ENCODE assay signal across 19 cellular contexts in the genomic region with DNA sequence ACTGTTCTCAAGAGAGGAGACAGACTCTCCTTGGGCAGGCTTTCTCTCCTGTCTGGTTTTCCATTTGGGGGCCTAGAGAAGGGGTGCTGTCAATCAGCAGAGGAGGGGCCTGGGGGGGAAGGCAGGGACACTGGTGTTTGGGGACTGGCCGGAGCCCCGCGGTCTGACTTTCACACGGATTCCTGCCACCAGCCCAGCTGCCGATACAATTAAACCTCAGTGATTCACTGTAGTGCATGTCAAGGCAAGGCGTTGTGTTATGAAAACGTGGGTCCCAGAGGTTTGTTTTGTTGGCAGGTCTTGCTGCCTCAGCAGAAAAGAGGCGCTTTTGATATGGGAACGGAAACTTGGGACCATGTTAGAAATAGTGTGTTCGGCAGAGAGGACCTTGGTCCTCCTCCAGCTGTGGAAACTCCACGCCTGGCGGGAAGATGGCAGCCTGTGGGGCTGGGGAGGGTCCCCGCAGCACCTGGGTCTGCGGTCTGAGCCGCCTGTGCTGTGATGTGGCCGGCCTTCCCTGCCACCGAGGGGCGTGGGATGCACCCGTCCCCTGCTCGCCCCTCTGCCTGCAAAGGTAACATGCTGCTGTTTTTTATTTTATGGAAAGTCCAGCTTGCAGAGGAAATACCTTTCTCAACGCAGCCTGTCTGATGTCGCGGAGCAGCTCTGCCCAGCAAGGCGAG. TPM values are rescaled to one million over a fixed set of nuclear protein-coding genes. Genes with fewer than 3 reads are reported as not detected.
DNase-seq lines count a peak whose midpoint lies in the region; ATAC-seq, FAIRE-seq and TF ChIP-seq lines count a peak whose summit lies in the region.
"Had no signal": no experiment of that assay in that cellular context is flagged by ENCODE, and none has a peak within 500 bp of the region (broad histone marks: within the 10 kb centered on the region; RNA-seq: fewer than 3 reads in every experiment).

No MANE protein-coding gene starts in this region.

- TF ChIP-seq RAD21 in HepG2 (CRISPR knock-in tag; IDR thresholded peaks at IDR 0.05) = no peak

- no peak overlapping the region for H2AFZ ChIP-seq in HepG2 (ENCODE audit: low read length)

- no peaks in the 10 kb centered on the region for H4K20me1 ChIP-seq in HepG2 (ENCODE audit: insufficient read depth, low read length)

- DNase-seq in HepG2 (ENCODE audit: low spot score) (no peak), right lobe of liver (no peak), esophagus squamous epithelium (lab: John Stamatoyannopoulos, UW) (no peak), NCI-H1105 treated with DMSO at 0.1 percent for 48 hours (lab: John Stamatoyannopoulos, UW) (no peak), Caco-2 (no peak), NCI-H1417 treated with DMSO at 0.1 percent for 48 hours (lab: John Stamatoyannopoulos, UW) (no peak), foreskin melanocyte (no peak)
- DNase-seq: 8988T; activated CD4-positive, CD25-positive, alpha-beta regulatory T cell; activated CD8-positive, alpha-beta memory T cell treated with anti-CD3 and anti-CD28 coated beads, Interleukin-2, amount 50 U/mL, for 4 hours; Calu3; colonic mucosa; glutamatergic neuron; HCEC 1CT; kidney glomerular epithelial cell; naive thymus-derived CD8-positive, alpha-beta T cell; NCI-H226 had no signal

- no TSS peak for BruUV-seq in HepG2 (replicated peaks; lab: Mats Ljungman, UMichigan)
- BruUV-seq in Caco-2 (replicated peaks; lab: Mats Ljungman, UMichigan) = no TSS peak

- POLR2A ChIA-PET in HepG2 (lab: Yijun Ruan, JAX) (no interaction called here), Caco-2 (lab: Charles Lee) (no interaction called here)

- TF ChIP-seq CTCF in HepG2 (CRISPR knock-in tag; IDR thresholded peaks at IDR 0.05) = no peak
- no peak for TF ChIP-seq CTCF in right lobe of liver (IDR thresholded peaks at IDR 0.05)
- no peak for TF ChIP-seq CTCF in esophagus squamous epithelium (IDR thresholded peaks at IDR 0.05)
- no peak for TF ChIP-seq CTCF in nephron (IDR thresholded peaks at IDR 0.05; ENCODE audit: unreplicated experiment in 3 of 3)
- no peak for TF ChIP-seq CTCF in Caco-2 (IDR thresholded peaks at IDR 0.05; ENCODE audit: insufficient read depth in 1 of 2, low read depth in 1 of 2, low read length in 1 of 2, severe bottlenecking in 1 of 2, unreplicated experiment in 1 of 2)

- H3K4me1 ChIP-seq in HepG2 (ENCODE audit: insufficient read depth, low read length) (peaks cover 13% of the 10 kb centered on the region), right lobe of liver (peaks cover 0 to 6% (median 0%) of the 10 kb centered on the region in 4 donors), esophagus squamous epithelium (peaks cover 61 to 91% (median 76%) of the 10 kb centered on the region in 3 donors), Caco-2 (no peaks in the 10 kb centered on the region)
- H3K4me1 ChIP-seq: colonic mucosa had no signal

- TF ChIP-seq POLR2A in HepG2 (IDR thresholded peaks at IDR 0.05; ENCODE audit: insufficient read depth in 1 of 2, low read depth in 2 of 2, low read length in 2 of 2) (no peak), right lobe of liver (IDR thresholded peaks at IDR 0.05) (no peak), esophagus squamous epithelium (IDR thresholded peaks at IDR 0.05) (no peak)

- H3K36me3 Mint-ChIP-seq in nephron (ENCODE audit: low read depth) (no peaks in the 10 kb centered on the region), Caco-2 (ENCODE audit: insufficient read depth, unreplicated experiment) (no peaks in the 10 kb centered on the region)
- H3K36me3 Mint-ChIP-seq: activated naive CD4-positive, alpha-beta T cell treated with anti-CD3 and anti-CD28 coated beads, Interleukin-2, amount 50 U/mL, for 72 hours had no signal

- H3K9ac ChIP-seq in HepG2 (ENCODE audit: insufficient read depth, low read depth, low read length) = no peak overlapping the region

- intact Hi-C loops in HepG2 (cut with micrococcal nuclease; ENCODE audit: unreplicated experiment) = no loop called here
- intact Hi-C loops in right lobe of liver (cut with DNase I) = no loop called here
- intact Hi-C loops in esophagus squamous epithelium (cut with DNase I) = no loop called here
- intact Hi-C loops in Caco-2 (cut with micrococcal nuclease; ENCODE audit: unreplicated experiment) = no loop called here

- H3K27ac Mint-ChIP-seq in nephron = peak overlapping the region; percentile 40 to 91 (median 77)
- no peak overlapping the region for H3K27ac Mint-ChIP-seq in Caco-2 (ENCODE audit: unreplicated experiment)

- no peak for FAIRE-seq in HepG2 (lab: Jason Lieb, UNC)

- H3K27me3 ChIP-seq in HepG2 (ENCODE audit: control insufficient read depth in 1 of 2, insufficient read depth in 2 of 2, low read length in 2 of 2) (no peaks in the 10 kb centered on the region), right lobe of liver (no peaks in the 10 kb centered on the region), esophagus squamous epithelium (no peaks in the 10 kb centered on the region), Caco-2 (replicated peaks; ENCODE audit: control insufficient read depth, insufficient read depth, low read length) (no peaks in the 10 kb centered on the region)
- H3K27me3 ChIP-seq: colonic mucosa had no signal

- no peaks in the 10 kb centered on the region for H3K79me2 ChIP-seq in HepG2 (ENCODE audit: insufficient read depth, low read length)

- WGBS in HepG2 (ENCODE audit: low lambda C conversion rate) = 95% methylated on average over 18 of the region's 24 CpGs
- 90% methylated on average over 10 of the region's 24 CpGs for WGBS in right lobe of liver (ENCODE audit: insufficient coverage, low coverage, low lambda C conversion rate, missing lambda C conversion rate)
- WGBS in esophagus squamous epithelium, 2 donors = 17 to 45% methylated on average over 13 to 20 of the region's 24 CpGs

- CTCF ChIA-PET in HepG2 (lab: Yijun Ruan, JAX; ENCODE audit: low intra/inter-chr PET ratio, low total read pairs) = no interaction called here
- CTCF ChIA-PET in Caco-2 (lab: Charles Lee) = no interaction called here

- peaks cover 2% of the 10 kb centered on the region for H3K27me3 Mint-ChIP-seq in nephron (ENCODE audit: low read depth)
- no peaks in the 10 kb centered on the region for H3K27me3 Mint-ChIP-seq in Caco-2 (ENCODE audit: insufficient read depth, unreplicated experiment)
- H3K27me3 Mint-ChIP-seq: naive thymus-derived CD8-positive, alpha-beta T cell had no signal

- H3K36me3 ChIP-seq in HepG2 (replicated peaks in 1 of 2; ENCODE audit: control insufficient read depth in 1 of 2, insufficient read depth in 2 of 2, low read length in 2 of 2) (no peaks in the 10 kb centered on the region), right lobe of liver (peaks cover 0 to 3% (median 0%) of the 10 kb centered on the region in 4 donors), esophagus squamous epithelium (no peaks in the 10 kb centered on the region), Caco-2 (ENCODE audit: control insufficient read depth, insufficient read depth, low read length) (no peaks in the 10 kb centered on the region)
- H3K36me3 ChIP-seq: colonic mucosa had no signal

- peaks cover 5% of the 10 kb centered on the region for H3K9me3 Mint-ChIP-seq in nephron
- no peaks in the 10 kb centered on the region for H3K9me3 Mint-ChIP-seq in Caco-2 (ENCODE audit: unreplicated experiment)
- H3K9me3 Mint-ChIP-seq: activated naive CD4-positive, alpha-beta T cell treated with anti-CD3 and anti-CD28 coated beads, Interleukin-2, amount 50 U/mL, for 72 hours had no signal

- H3K4me2 ChIP-seq in HepG2 (ENCODE audit: low read depth, low read length) = no peak overlapping the region

- H3K4me3 Mint-ChIP-seq in nephron (peak overlapping the region; percentile 13 to 46 (median 25)), Caco-2 (ENCODE audit: unreplicated experiment) (no peak overlapping the region)
- H3K4me3 Mint-ChIP-seq: naive thymus-derived CD8-positive, alpha-beta T cell had no signal

- no peak overlapping the region for H3K4me3 ChIP-seq in HepG2 (replicated peaks in 1 of 3; ENCODE audit: insufficient read depth in 1 of 3, low read depth in 2 of 3, low read length in 3 of 3)
- H3K4me3 ChIP-seq in right lobe of liver = no peak overlapping the region
- peak overlapping the region in 3 of 4 donors; percentile 16 to 49 (median 17) for H3K4me3 ChIP-seq in esophagus squamous epithelium
- no peak overlapping the region for H3K4me3 ChIP-seq in Caco-2 (ENCODE audit: low read depth, low read length)
- H3K4me3 ChIP-seq: colonic mucosa had no signal

- ATAC-seq in HepG2 (no peak), right lobe of liver (no peak)
- ATAC-seq: activated naive CD4-positive, alpha-beta T cell treated with anti-CD3 and anti-CD28 coated beads, Interleukin-2, amount 50 U/mL, for 72 hours; naive thymus-derived CD8-positive, alpha-beta T cell had no signal

- no peaks in the 10 kb centered on the region for H3K9me3 ChIP-seq in HepG2 (ENCODE audit: low read length)
- no peaks in the 10 kb centered on the region for H3K9me3 ChIP-seq in right lobe of liver
- H3K9me3 ChIP-seq in esophagus squamous epithelium = no peaks in the 10 kb centered on the region
- H3K9me3 ChIP-seq in Caco-2 = no peaks in the 10 kb centered on the region
- H3K9me3 ChIP-seq: colonic mucosa had no signal

- H3K27ac ChIP-seq in HepG2 (ENCODE audit: extremely low read length, insufficient read depth, low read length) (no peak overlapping the region), right lobe of liver (no peak overlapping the region), esophagus squamous epithelium (peak overlapping the region; percentile 79 to 90 (median 87))
- H3K27ac ChIP-seq: colonic mucosa had no signal

- H3K4me1 Mint-ChIP-seq in nephron (peaks cover 14% of the 10 kb centered on the region), Caco-2 (ENCODE audit: low read depth, unreplicated experiment) (no peaks in the 10 kb centered on the region)
- H3K4me1 Mint-ChIP-seq: naive thymus-derived CD8-positive, alpha-beta T cell had no signal

- in situ Hi-C loops in HepG2 (cut with HindIII; ENCODE audit: extremely low pct_ligation_motif_present, low pct_unique_long_range_greater_than_20kb) = no loop called here

- TF ChIP-seq EP300 in HepG2 (IDR thresholded peaks at IDR 0.05; ENCODE audit: low read depth in 2 of 2, low read length in 2 of 2) (no peak), HepG2 (CRISPR knock-in tag; IDR thresholded peaks at IDR 0.05; ENCODE audit: borderline replicate concordance) (no peak)

RNA-seq across cellular contexts. Expression of a gene that starts 47.6 kb away (rescaled TPM):
- total RNA-seq in HepG2 (2016; rRNA removed; fragmentation: Illumina TruSeq; extraction: Trizol) (5.0 and 7.1 TPM in 2 replicates), right lobe of liver (100 to 1,000 TPM in 1 of 6 experiments, 10 to 100 TPM in 4, 1 to 10 TPM in 1; 7.7 to 121 (median 37.0) TPM), esophagus squamous epithelium (10 to 100 TPM; 15.2 to 35.5 (median 25.2) TPM), Caco-2 (2022) (12.8 and 18.2 TPM in 2 replicates)
- 2.4 and 2.5 TPM in 2 replicates for total RNA-seq in HepG2 (2016; cell fraction: cytosol; rRNA removed; fragmentation: Illumina TruSeq; extraction: Trizol; ENCODE audit: low read depth)
- total RNA-seq in HepG2 (2016; cell fraction: insoluble cytoplasmic fraction; rRNA removed; fragmentation: Illumina TruSeq; extraction: Trizol) = 5.2 and 5.8 TPM in 2 replicates
- 4.4 and 5.9 TPM in 2 replicates for total RNA-seq in HepG2 (2016; cell fraction: membrane; rRNA removed; fragmentation: Illumina TruSeq; extraction: Trizol)
- 4.3 and 4.4 TPM in 2 replicates for total RNA-seq in HepG2 (2016; cell fraction: nucleus; rRNA removed; fragmentation: Illumina TruSeq; extraction: Trizol)
- 8.0 and 10.9 TPM in 2 replicates for polyA plus RNA-seq in HepG2 (2011; rRNA removed)
- 8.1 and 8.5 TPM in 2 replicates for polyA plus RNA-seq in HepG2 (2011; cell fraction: cytosol; rRNA removed)
- 5.1 TPM in 2 replicates for polyA plus RNA-seq in HepG2 (2011; cell fraction: nucleus; rRNA removed)
- polyA plus RNA-seq in HepG2 (2012) = 4.0 and 7.7 TPM in 2 replicates
- polyA plus RNA-seq in HepG2 (2016; cell fraction: cytosol; fragmentation: Illumina TruSeq; extraction: Trizol; ENCODE audit: low read depth) = 1.9 and 2.2 TPM in 2 replicates
- polyA plus RNA-seq in HepG2 (2016; cell fraction: insoluble cytoplasmic fraction; fragmentation: Illumina TruSeq; extraction: Trizol; ENCODE audit: low read depth) = 7.3 and 7.8 TPM in 2 replicates
- 3.9 and 4.2 TPM in 2 replicates for polyA plus RNA-seq in HepG2 (2016; cell fraction: membrane; fragmentation: Illumina TruSeq; extraction: Trizol; ENCODE audit: low read depth)
- polyA plus RNA-seq in HepG2 (2016; cell fraction: nucleus; fragmentation: Illumina TruSeq; extraction: Trizol; ENCODE audit: insufficient read depth, low read depth) = 3.9 and 4.4 TPM in 2 replicates
- polyA minus RNA-seq in HepG2 (2011; rRNA and poly(A)+ RNA removed; ENCODE audit: low replicate concordance) = 9.2 and 17.1 TPM in 2 replicates
- polyA minus RNA-seq in HepG2 (2011; cell fraction: cytosol; rRNA and poly(A)+ RNA removed) = 3.6 and 6.4 TPM in 2 replicates
- polyA minus RNA-seq in HepG2 (2011; cell fraction: nucleus; rRNA and poly(A)+ RNA removed) = 3.1 and 4.2 TPM in 2 replicates

Comparison
In these comparisons a context has a peak if more than half of its experiments do, and no peak if none do; other contexts are left out.
1. H3K27ac ChIP-seq: peak in esophagus squamous epithelium (4 of 4); none in HepG2 (single experiment) and right lobe of liver (0 of 3).
2. H3K4me3 ChIP-seq: peak in esophagus squamous epithelium (3 of 4); none in HepG2 (0 of 3), right lobe of liver (0 of 3) and Caco-2 (single experiment).